9 cellular contexts compared by ENCODE assay signal in the genomic region with DNA sequence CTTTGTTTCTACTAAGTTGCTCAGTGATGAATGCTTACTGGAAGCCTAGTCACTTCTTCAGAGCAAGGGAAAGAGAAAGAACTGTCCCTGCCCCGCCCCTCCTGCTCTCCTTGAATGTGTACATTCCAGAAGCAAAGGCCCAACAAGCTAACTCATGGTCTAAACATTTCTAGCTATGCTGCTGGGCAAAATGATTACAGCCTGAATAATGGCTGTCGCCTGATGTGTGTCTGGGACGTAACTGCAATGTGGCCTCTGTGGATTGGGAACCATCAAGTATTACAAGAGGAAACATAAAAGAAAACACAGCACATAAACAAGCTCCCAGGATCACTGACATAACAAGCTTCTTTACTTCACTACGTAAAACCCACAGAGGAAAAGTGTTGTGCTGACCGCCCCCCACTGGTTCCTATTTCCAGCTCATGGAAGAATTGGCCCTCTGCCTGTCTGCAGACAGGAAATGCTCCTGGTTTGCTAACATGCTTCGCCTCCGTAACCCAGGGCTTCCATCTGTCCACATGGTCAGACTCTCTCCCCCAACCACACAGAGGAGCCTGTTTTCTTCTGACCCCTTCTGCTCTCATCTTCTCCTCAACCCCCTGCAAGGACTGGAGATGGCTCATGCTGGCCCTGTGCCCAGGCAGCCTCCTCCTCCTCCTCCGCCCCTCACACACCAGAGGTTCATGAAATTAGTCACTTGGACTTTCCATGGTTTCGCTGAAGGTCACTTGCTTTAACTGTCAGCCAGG.
DNase-seq lines count a peak whose midpoint lies in the region; ATAC-seq lines count a peak whose summit lies in the region.
"Had no signal": no experiment of that assay in that cellular context is flagged by ENCODE, and none has a peak within 500 bp of the region (broad histone marks: within the 10 kb centered on the region; RNA-seq: fewer than 3 reads in every experiment).

No MANE protein-coding gene starts in this region.

- peak overlapping the region; percentile 80 to 93 (median 86) for H3K27ac Mint-ChIP-seq in CD4-positive, CD25-positive, alpha-beta regulatory T cell

- H3K4me1 ChIP-seq in CD4-positive, CD25-positive, alpha-beta regulatory T cell (ENCODE audit: control insufficient read depth, insufficient read depth, low read length, poor library complexity, severe bottlenecking), result peaks cover 29% of the 10 kb centered on the region
- H3K4me1 ChIP-seq in duodenal mucosa (ENCODE audit: control insufficient read depth in 1 of 2, insufficient read depth in 2 of 2, low read length in 2 of 2), result peaks cover 10 to 27% of the 10 kb centered on the region in 2 donors
- peaks cover 44% of the 10 kb centered on the region for H3K4me1 ChIP-seq in mesodermal cell (ENCODE audit: control insufficient read depth, insufficient read depth, low read length, poor library complexity, severe bottlenecking)

- H3K9me3 Mint-ChIP-seq in CD4-positive, CD25-positive, alpha-beta regulatory T cell, result no peaks in the 10 kb centered on the region

- peaks cover 4% of the 10 kb centered on the region for H3K36me3 Mint-ChIP-seq in CD4-positive, CD25-positive, alpha-beta regulatory T cell

- H3K36me3 ChIP-seq in CD4-positive, CD25-positive, alpha-beta regulatory T cell (ENCODE audit: control insufficient read depth, insufficient read depth, low read length), result no peaks in the 10 kb centered on the region
- H3K36me3 ChIP-seq in duodenal mucosa (ENCODE audit: control insufficient read depth in 1 of 2, insufficient read depth in 2 of 2, low read length in 2 of 2) (no peaks in the 10 kb centered on the region), mesodermal cell (ENCODE audit: control insufficient read depth, insufficient read depth, low read length) (no peaks in the 10 kb centered on the region)

- peak; percentile 13 to 17 for ATAC-seq in CD4-positive, CD25-positive, alpha-beta regulatory T cell (ENCODE audit: low read depth in 2 of 2)
- peak; percentile 58 for ATAC-seq in GM19397 (IDR thresholded peaks at IDR 0.05; ENCODE audit: unreplicated experiment)
- peak; percentile 54 for ATAC-seq in HG03520 (IDR thresholded peaks at IDR 0.05; ENCODE audit: unreplicated experiment)
- peak; percentile 73 to 79 for ATAC-seq in activated CD4-positive, CD25-positive, alpha-beta regulatory T cell treated with anti-CD3 and anti-CD28 coated beads, Interleukin-2, amount 50 U/mL, for 24 hours

- 64 to 65% methylated on average over 4 to 5 of the region's 9 CpGs for WGBS in mesodermal cell (ENCODE audit: insufficient coverage in 2 of 2), 2 experiments

- peaks cover 33 to 71% (median 42%) of the 10 kb centered on the region in 4 donors for H3K4me1 Mint-ChIP-seq in CD4-positive, CD25-positive, alpha-beta regulatory T cell

- no peaks in the 10 kb centered on the region for H3K27me3 Mint-ChIP-seq in CD4-positive, CD25-positive, alpha-beta regulatory T cell

- H3K4me3 ChIP-seq in CD4-positive, CD25-positive, alpha-beta regulatory T cell (ENCODE audit: low read depth, low read length), result no peak overlapping the region
- H3K4me3 ChIP-seq in duodenal mucosa (ENCODE audit: low read depth in 1 of 2, low read length in 2 of 2) (peak overlapping the region in 1 of 2 donors; percentile 7), mesodermal cell (ENCODE audit: extremely low read depth, insufficient read depth, low read length, poor library complexity, severe bottlenecking) (no peak overlapping the region)
- H3K4me3 ChIP-seq: SK-N-MC had no signal

- no peaks in the 10 kb centered on the region for H3K27me3 ChIP-seq in CD4-positive, CD25-positive, alpha-beta regulatory T cell (ENCODE audit: control insufficient read depth, insufficient read depth, low read length)
- H3K27me3 ChIP-seq in duodenal mucosa (ENCODE audit: control insufficient read depth in 1 of 2, insufficient read depth in 2 of 2, low read length in 2 of 2), result no peaks in the 10 kb centered on the region

- no peaks in the 10 kb centered on the region for H3K9me3 ChIP-seq in CD4-positive, CD25-positive, alpha-beta regulatory T cell (ENCODE audit: control insufficient read depth in 2 of 2, low read length in 2 of 2)
- H3K9me3 ChIP-seq in duodenal mucosa (ENCODE audit: control insufficient read depth in 1 of 2, low read length in 2 of 2) (no peaks in the 10 kb centered on the region), mesodermal cell (ENCODE audit: control insufficient read depth, low read length) (no peaks in the 10 kb centered on the region)

- peak in 1 of 3 donors; percentile 10 for DNase-seq in CD4-positive, CD25-positive, alpha-beta regulatory T cell
- DNase-seq in stimulated activated CD8-positive, alpha-beta memory T cell treated with anti-CD3 and anti-CD28 coated beads, Interleukin-4, amount 100 ng/mL, for 24 hours (ENCODE audit: low read depth), result peak; percentile 59
- no peak for DNase-seq in D341Med (ENCODE audit: low spot score)

- H3K9ac ChIP-seq in duodenal mucosa (ENCODE audit: low read depth in 1 of 2, low read length in 2 of 2), result no peak overlapping the region

- no peak overlapping the region for H3K27ac ChIP-seq in CD4-positive, CD25-positive, alpha-beta regulatory T cell (ENCODE audit: insufficient read depth, low read length, poor library complexity, severe bottlenecking)
- H3K27ac ChIP-seq in duodenal mucosa (ENCODE audit: low read depth, low read length) (peak overlapping the region; percentile 59), mesodermal cell (ENCODE audit: low read depth, low read length, severe bottlenecking) (peak overlapping the region; percentile 94)
- H3K27ac ChIP-seq: SK-N-MC had no signal

- H3K4me3 Mint-ChIP-seq in CD4-positive, CD25-positive, alpha-beta regulatory T cell, result peak overlapping the region in 2 of 4 donors; percentile 24 to 31

Comparison
In these comparisons a context has a peak if more than half of its experiments do, and no peak if none do; other contexts are left out.
1. ATAC-seq: peak in every context shown above with its lines; median percentile 76 in activated CD4-positive, CD25-positive, alpha-beta regulatory T cell treated with anti-CD3 and anti-CD28 coated beads, Interleukin-2, amount 50 U/mL, for 24 hours; 58 in GM19397; 54 in HG03520; 15 in CD4-positive, CD25-positive, alpha-beta regulatory T cell.